ENCODE assay signal across 16 cellular contexts in the genomic region with DNA sequence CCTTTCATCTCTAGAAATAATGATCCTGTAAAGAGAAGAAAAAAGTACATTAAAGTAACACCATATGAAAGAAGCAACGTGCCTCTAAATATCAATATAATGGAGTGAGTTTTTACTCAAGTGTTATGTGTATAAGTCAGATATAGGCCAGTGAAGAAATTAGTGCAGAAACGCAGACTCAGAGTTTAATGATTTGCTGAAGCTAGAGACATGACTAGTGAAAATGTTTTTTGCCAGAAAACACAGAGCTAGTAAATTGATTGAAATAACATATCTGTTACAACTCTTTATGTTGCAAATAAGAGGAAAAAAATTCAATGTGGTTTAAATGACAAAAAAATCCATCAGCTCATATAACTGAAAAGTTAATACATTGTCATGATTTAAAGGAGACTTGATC.
DNase-seq lines count a peak whose midpoint lies in the region; TF ChIP-seq lines count a peak whose summit lies in the region.
"Had no signal": no experiment of that assay in that cellular context is flagged by ENCODE, and none has a peak within 500 bp of the region (broad histone marks: within the 10 kb centered on the region; RNA-seq: fewer than 3 reads in every experiment).

No MANE protein-coding gene starts in this region.

- no peaks in the 10 kb centered on the region for H3K27me3 ChIP-seq in ACC112 (ENCODE audit: insufficient read depth, low read length)
- no peaks in the 10 kb centered on the region for H3K27me3 ChIP-seq in PC-9 (ENCODE audit: insufficient read depth, low read depth)
- no peaks in the 10 kb centered on the region for H3K27me3 ChIP-seq in kidney epithelial cell (ENCODE audit: control insufficient read depth, insufficient read depth, low read length)

- no peak overlapping the region for H3K4me3 Mint-ChIP-seq in nephron progenitor cell
- H3K4me3 Mint-ChIP-seq: B cell; CD4-positive, alpha-beta memory T cell; HFFc6 had no signal

- no peak overlapping the region for H3K4me3 ChIP-seq in ACC112 (ENCODE audit: low read depth, low read length)
- H3K4me3 ChIP-seq in PC-9: no peak overlapping the region
- no peak overlapping the region for H3K4me3 ChIP-seq in astrocyte of the spinal cord (ENCODE audit: low read depth, low read length)
- H3K4me3 ChIP-seq in kidney epithelial cell (ENCODE audit: low read depth, low read length): no peak overlapping the region
- H3K4me3 ChIP-seq: HAP-1 had no signal

- H2AFZ ChIP-seq in ACC112 (ENCODE audit: low read length, unreplicated experiment) (no peak overlapping the region), PC-9 (0 out of 2 replicates have a peak overlapping the region, but pooled peaks have one; percentile 61)

- no peaks in the 10 kb centered on the region for H3K9me2 ChIP-seq in PC-9 (ENCODE audit: insufficient read depth)

- H3K9me3 ChIP-seq in PC-9 (ENCODE audit: insufficient read depth, low read depth): no peaks in the 10 kb centered on the region
- H3K9me3 ChIP-seq: HAP-1 had no signal

- H3K36me3 ChIP-seq in ACC112 (ENCODE audit: insufficient read depth, low read length): no peaks in the 10 kb centered on the region
- H3K36me3 ChIP-seq in PC-9 (ENCODE audit: low read depth): no peaks in the 10 kb centered on the region
- H3K36me3 ChIP-seq in kidney epithelial cell (ENCODE audit: control insufficient read depth, insufficient read depth, low read length): no peaks in the 10 kb centered on the region
- H3K36me3 ChIP-seq: HAP-1 had no signal

- POLR2A ChIA-PET in PC-9 (lab: Charles Lee; ENCODE audit: unreplicated experiment): no interaction called here

- H3K27ac ChIP-seq in ACC112 (ENCODE audit: low read depth, low read length) (0 out of 2 replicates have a peak overlapping the region, but pooled peaks have one; percentile 24), PC-9 (no peak overlapping the region)
- H3K27ac ChIP-seq: C4-2B, HL-60 had no signal

- no peaks in the 10 kb centered on the region for H3K9me3 Mint-ChIP-seq in nephron progenitor cell

- DNase-seq in PC-9 (no peak), astrocyte of the spinal cord (ENCODE audit: low read depth, low spot score) (peak; percentile 6), kidney epithelial cell (ENCODE audit: low read depth) (peak; percentile 12), nephron progenitor cell (no peak), GM13976 (ENCODE audit: low spot score) (no peak), HuH-7 (ENCODE audit: low spot score) (no peak)
- DNase-seq in activated naive CD4-positive, alpha-beta T cell treated with Interleukin-2 at 50 U/mL for 16 hours: no peak
- DNase-seq: 8988T; CD4-positive, alpha-beta memory T cell; DMS79; HFFc6 had no signal

- CTCF ChIA-PET in PC-9 (lab: Charles Lee): no interaction called here

- no peaks in the 10 kb centered on the region for H3K4me1 Mint-ChIP-seq in nephron progenitor cell
- H3K4me1 Mint-ChIP-seq: B cell; CD4-positive, alpha-beta memory T cell had no signal

- no peaks in the 10 kb centered on the region for H4K20me1 ChIP-seq in PC-9 (ENCODE audit: insufficient read depth)

- H3K4me2 ChIP-seq in PC-9: peak overlapping the region; percentile 20

- H3K79me2 ChIP-seq in ACC112 (ENCODE audit: control insufficient read depth, insufficient read depth, low read length, unreplicated experiment) (no peaks in the 10 kb centered on the region), PC-9 (ENCODE audit: low read depth) (no peaks in the 10 kb centered on the region)

- TF ChIP-seq CTCF in PC-9 (conservative IDR thresholded peaks at IDR 0.05): no peak
- TF ChIP-seq CTCF in astrocyte of the spinal cord (IDR thresholded peaks at IDR 0.05; ENCODE audit: low read depth, low read length): no peak
- no peak for TF ChIP-seq CTCF in kidney epithelial cell (IDR thresholded peaks at IDR 0.05; ENCODE audit: insufficient read depth, low read length, poor library complexity, severe bottlenecking)
- no peak for TF ChIP-seq CTCF in nephron progenitor cell (IDR thresholded peaks at IDR 0.05)
- TF ChIP-seq CTCF in GM13976 (IDR thresholded peaks at IDR 0.05; ENCODE audit: borderline replicate concordance, control extremely low read depth, extremely low read depth, insufficient read depth, missing control alignments): no peak

- H3K4me1 ChIP-seq in ACC112 (ENCODE audit: control insufficient read depth, insufficient read depth, low read length, unreplicated experiment): peaks cover 8% of the 10 kb centered on the region
- 0 out of 2 replicates have a peak, but pooled peaks cover 11% of the 10 kb centered on the region for H3K4me1 ChIP-seq in PC-9 (replicated peaks; ENCODE audit: insufficient read depth)
- H3K4me1 ChIP-seq: HAP-1 had no signal

- intact Hi-C loops in PC-9 (cut with micrococcal nuclease; ENCODE audit: unreplicated experiment): no loop called here

- no peaks in the 10 kb centered on the region for H3F3A ChIP-seq in PC-9 (ENCODE audit: insufficient read depth, low read depth)

- in situ Hi-C loops in astrocyte of the spinal cord (cut with HindIII; ENCODE audit: low sequenced_read_pairs): no loop called here
- in situ Hi-C loops in GM13976 (cut with MboI; ENCODE audit: low sequenced_read_pairs, unreplicated experiment): no loop called here

- H3K27me3 Mint-ChIP-seq in nephron progenitor cell (ENCODE audit: low read depth, poor library complexity): peaks cover 4% of the 10 kb centered on the region
- H3K27me3 Mint-ChIP-seq: B cell; CD4-positive, alpha-beta memory T cell had no signal

- H3K27ac Mint-ChIP-seq in nephron progenitor cell: no peak overlapping the region
- H3K27ac Mint-ChIP-seq: B cell; CD4-positive, alpha-beta memory T cell; HFFc6 had no signal

- no TSS peak for BruUV-seq in PC-9 (replicated peaks; lab: Mats Ljungman, UMichigan)

- no peaks in the 10 kb centered on the region for H3K36me3 Mint-ChIP-seq in nephron progenitor cell (ENCODE audit: low read depth)
- H3K36me3 Mint-ChIP-seq: CD4-positive, alpha-beta memory T cell had no signal

Comparison
In these comparisons a context has a peak if more than half of its experiments do, and no peak if none do; other contexts are left out.
1. DNase-seq: peak in astrocyte of the spinal cord (single experiment) and kidney epithelial cell (single experiment); none in PC-9 (0 of 2), activated naive CD4-positive, alpha-beta T cell treated with Interleukin-2 at 50 U/mL for 16 hours (single experiment), nephron progenitor cell (single experiment), GM13976 (single experiment) and HuH-7 (single experiment).